ENCODE assay signal across 1 cellular context in the genomic region with DNA sequence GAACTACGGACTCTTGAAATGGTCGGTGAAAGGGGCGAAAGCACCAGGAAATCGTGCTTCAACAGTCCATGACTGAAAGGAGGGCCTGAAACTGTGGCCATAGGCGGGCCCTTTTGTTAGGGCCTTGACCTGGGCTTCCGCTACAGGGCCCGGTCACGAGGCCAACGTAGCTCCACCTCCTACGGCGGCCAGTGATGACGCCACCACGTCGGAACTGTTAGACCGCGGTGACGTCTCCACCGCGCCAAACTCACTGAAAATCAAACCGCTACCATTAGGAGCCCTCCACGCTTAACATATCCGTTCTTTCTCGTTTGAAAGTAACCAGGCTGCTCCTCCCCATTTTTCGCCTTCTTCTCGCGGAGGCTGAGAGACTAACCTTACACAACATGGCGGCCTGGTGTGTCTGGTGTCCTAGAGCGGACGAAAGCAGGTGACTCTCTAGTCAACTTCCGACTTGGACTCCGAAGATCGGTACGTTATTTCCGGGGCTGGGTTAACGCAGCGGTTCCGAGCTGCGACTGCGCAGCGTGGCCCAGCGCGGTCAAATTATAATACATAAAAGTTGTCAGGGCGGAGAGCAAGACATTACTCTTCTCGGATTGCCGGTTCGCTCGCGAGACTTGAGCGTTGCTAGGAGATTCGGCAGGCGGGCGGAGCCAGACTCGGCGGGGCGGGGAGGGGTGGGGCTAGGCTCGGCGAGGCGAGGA.
TF ChIP-seq lines count a peak whose summit lies in the region.

No MANE protein-coding gene starts in this region.

TF ChIP-seq in K562, 482 proteins besides CTCF, POLR2A, EP300 and RAD21 (continued from another document and continues in another):
- TF ChIP-seq, protein P1, sequence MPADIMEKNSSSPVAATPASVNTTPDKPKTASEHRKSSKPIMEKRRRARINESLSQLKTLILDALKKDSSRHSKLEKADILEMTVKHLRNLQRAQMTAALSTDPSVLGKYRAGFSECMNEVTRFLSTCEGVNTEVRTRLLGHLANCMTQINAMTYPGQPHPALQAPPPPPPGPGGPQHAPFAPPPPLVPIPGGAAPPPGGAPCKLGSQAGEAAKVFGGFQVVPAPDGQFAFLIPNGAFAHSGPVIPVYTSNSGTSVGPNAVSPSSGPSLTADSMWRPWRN (IDR thresholded peaks at IDR 0.05; ENCODE audit: low read depth), result no peak
- TF ChIP-seq, protein P2, sequence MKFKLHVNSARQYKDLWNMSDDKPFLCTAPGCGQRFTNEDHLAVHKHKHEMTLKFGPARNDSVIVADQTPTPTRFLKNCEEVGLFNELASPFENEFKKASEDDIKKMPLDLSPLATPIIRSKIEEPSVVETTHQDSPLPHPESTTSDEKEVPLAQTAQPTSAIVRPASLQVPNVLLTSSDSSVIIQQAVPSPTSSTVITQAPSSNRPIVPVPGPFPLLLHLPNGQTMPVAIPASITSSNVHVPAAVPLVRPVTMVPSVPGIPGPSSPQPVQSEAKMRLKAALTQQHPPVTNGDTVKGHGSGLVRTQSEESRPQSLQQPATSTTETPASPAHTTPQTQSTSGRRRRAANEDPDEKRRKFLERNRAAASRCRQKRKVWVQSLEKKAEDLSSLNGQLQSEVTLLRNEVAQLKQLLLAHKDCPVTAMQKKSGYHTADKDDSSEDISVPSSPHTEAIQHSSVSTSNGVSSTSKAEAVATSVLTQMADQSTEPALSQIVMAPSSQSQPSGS (CRISPR knock-in tag; IDR thresholded peaks at IDR 0.05), result no peak
- TF ChIP-seq TEAD2 (tag; IDR thresholded peaks at IDR 0.05), result no peak
- TF ChIP-seq TBL1XR1 (IDR thresholded peaks at IDR 0.05; ENCODE audit: low read length in 2 of 2), result peak; percentile 81 to 85; a peak in 3 of 4 replicates
- no peak for TF ChIP-seq PHB2 (IDR thresholded peaks at IDR 0.05; ENCODE audit: low read depth)
- no peak for TF ChIP-seq HNRNPK (IDR thresholded peaks at IDR 0.05; ENCODE audit: low read depth, low read length, poor library complexity, severe bottlenecking)
- peak; percentile 61; the same call in 1 of the 2 replicates for TF ChIP-seq KLF13 (tag; IDR thresholded peaks at IDR 0.05; ENCODE audit: borderline replicate concordance, low read depth)
- TF ChIP-seq, protein P3, sequence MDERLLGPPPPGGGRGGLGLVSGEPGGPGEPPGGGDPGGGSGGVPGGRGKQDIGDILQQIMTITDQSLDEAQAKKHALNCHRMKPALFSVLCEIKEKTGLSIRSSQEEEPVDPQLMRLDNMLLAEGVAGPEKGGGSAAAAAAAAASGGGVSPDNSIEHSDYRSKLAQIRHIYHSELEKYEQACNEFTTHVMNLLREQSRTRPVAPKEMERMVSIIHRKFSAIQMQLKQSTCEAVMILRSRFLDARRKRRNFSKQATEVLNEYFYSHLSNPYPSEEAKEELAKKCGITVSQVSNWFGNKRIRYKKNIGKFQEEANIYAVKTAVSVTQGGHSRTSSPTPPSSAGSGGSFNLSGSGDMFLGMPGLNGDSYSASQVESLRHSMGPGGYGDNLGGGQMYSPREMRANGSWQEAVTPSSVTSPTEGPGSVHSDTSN (CRISPR knock-in tag; IDR thresholded peaks at IDR 0.05; ENCODE audit: low read depth), result no peak
- TF ChIP-seq, protein P3 (tag; conservative IDR thresholded peaks at IDR 0.05; ENCODE audit: low read depth), result peak; percentile 54; the same call in 1 of the 2 replicates
- no peak for TF ChIP-seq TAF15 (IDR thresholded peaks at IDR 0.05; ENCODE audit: low read depth, low read length)
- no peak for TF ChIP-seq ZNF77 (CRISPR knock-in tag; IDR thresholded peaks at IDR 0.05)
- no peak for TF ChIP-seq RFX7 (CRISPR knock-in tag; IDR thresholded peaks at IDR 0.05)
- peak; percentile 93 for TF ChIP-seq KHSRP (IDR thresholded peaks at IDR 0.05)
- TF ChIP-seq ZNF3 (CRISPR knock-in tag; IDR thresholded peaks at IDR 0.05), result no peak
- no peak for TF ChIP-seq TGIF2 (CRISPR knock-in tag; IDR thresholded peaks at IDR 0.05)
- no peak for TF ChIP-seq MECOM (CRISPR knock-in tag; IDR thresholded peaks at IDR 0.05)
- TF ChIP-seq, protein P4, sequence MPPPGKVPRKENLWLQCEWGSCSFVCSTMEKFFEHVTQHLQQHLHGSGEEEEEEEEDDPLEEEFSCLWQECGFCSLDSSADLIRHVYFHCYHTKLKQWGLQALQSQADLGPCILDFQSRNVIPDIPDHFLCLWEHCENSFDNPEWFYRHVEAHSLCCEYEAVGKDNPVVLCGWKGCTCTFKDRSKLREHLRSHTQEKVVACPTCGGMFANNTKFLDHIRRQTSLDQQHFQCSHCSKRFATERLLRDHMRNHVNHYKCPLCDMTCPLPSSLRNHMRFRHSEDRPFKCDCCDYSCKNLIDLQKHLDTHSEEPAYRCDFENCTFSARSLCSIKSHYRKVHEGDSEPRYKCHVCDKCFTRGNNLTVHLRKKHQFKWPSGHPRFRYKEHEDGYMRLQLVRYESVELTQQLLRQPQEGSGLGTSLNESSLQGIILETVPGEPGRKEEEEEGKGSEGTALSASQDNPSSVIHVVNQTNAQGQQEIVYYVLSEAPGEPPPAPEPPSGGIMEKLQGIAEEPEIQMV (tag; conservative IDR thresholded peaks at IDR 0.05; ENCODE audit: low read depth), result no peak; the same call in 1 of the 2 replicates
- no peak for TF ChIP-seq CHD1 (IDR thresholded peaks at IDR 0.05; ENCODE audit: low read length)
- no peak for TF ChIP-seq ZFP1 (CRISPR knock-in tag; IDR thresholded peaks at IDR 0.05)
- TF ChIP-seq, protein P5, sequence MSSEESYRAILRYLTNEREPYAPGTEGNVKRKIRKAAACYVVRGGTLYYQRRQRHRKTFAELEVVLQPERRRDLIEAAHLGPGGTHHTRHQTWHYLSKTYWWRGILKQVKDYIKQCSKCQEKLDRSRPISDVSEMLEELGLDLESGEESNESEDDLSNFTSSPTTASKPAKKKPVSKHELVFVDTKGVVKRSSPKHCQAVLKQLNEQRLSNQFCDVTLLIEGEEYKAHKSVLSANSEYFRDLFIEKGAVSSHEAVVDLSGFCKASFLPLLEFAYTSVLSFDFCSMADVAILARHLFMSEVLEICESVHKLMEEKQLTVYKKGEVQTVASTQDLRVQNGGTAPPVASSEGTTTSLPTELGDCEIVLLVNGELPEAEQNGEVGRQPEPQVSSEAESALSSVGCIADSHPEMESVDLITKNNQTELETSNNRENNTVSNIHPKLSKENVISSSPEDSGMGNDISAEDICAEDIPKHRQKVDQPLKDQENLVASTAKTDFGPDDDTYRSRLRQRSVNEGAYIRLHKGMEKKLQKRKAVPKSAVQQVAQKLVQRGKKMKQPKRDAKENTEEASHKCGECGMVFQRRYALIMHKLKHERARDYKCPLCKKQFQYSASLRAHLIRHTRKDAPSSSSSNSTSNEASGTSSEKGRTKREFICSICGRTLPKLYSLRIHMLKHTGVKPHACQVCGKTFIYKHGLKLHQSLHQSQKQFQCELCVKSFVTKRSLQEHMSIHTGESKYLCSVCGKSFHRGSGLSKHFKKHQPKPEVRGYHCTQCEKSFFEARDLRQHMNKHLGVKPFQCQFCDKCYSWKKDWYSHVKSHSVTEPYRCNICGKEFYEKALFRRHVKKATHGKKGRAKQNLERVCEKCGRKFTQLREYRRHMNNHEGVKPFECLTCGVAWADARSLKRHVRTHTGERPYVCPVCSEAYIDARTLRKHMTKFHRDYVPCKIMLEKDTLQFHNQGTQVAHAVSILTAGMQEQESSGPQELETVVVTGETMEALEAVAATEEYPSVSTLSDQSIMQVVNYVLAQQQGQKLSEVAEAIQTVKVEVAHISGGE (CRISPR knock-in tag; IDR thresholded peaks at IDR 0.05), result peak; percentile 89 to 97 (median 95); a peak in 5 of 6 replicates
- TF ChIP-seq LEF1 (IDR thresholded peaks at IDR 0.05), result no peak
- TF ChIP-seq SREBF1 (IDR thresholded peaks at IDR 0.05; ENCODE audit: borderline replicate concordance, low read depth, low read length), result peak; percentile 57; the same call in 1 of the 2 replicates
- TF ChIP-seq SNRNP70 (optimal IDR thresholded peaks at IDR 0.05; ENCODE audit: low read depth, low read length), result peak; percentile 34
- TF ChIP-seq NRF1 (conservative IDR thresholded peaks at IDR 0.05 in 1 of 2, IDR thresholded peaks at IDR 0.05 in 1 of 2), result peak; percentile 99
- peak in 1 of 2 experiments; percentile 95; a peak in 2 of 4 replicates for TF ChIP-seq KDM4B (IDR thresholded peaks at IDR 0.05; ENCODE audit: borderline replicate concordance in 2 of 2, low read depth in 1 of 2)
- TF ChIP-seq, protein P6, sequence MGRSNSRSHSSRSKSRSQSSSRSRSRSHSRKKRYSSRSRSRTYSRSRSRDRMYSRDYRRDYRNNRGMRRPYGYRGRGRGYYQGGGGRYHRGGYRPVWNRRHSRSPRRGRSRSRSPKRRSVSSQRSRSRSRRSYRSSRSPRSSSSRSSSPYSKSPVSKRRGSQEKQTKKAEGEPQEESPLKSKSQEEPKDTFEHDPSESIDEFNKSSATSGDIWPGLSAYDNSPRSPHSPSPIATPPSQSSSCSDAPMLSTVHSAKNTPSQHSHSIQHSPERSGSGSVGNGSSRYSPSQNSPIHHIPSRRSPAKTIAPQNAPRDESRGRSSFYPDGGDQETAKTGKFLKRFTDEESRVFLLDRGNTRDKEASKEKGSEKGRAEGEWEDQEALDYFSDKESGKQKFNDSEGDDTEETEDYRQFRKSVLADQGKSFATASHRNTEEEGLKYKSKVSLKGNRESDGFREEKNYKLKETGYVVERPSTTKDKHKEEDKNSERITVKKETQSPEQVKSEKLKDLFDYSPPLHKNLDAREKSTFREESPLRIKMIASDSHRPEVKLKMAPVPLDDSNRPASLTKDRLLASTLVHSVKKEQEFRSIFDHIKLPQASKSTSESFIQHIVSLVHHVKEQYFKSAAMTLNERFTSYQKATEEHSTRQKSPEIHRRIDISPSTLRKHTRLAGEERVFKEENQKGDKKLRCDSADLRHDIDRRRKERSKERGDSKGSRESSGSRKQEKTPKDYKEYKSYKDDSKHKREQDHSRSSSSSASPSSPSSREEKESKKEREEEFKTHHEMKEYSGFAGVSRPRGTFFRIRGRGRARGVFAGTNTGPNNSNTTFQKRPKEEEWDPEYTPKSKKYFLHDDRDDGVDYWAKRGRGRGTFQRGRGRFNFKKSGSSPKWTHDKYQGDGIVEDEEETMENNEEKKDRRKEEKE (IDR thresholded peaks at IDR 0.05; ENCODE audit: borderline replicate concordance in 1 of 2, control insufficient read depth in 1 of 2, low read depth in 2 of 2, low read length in 1 of 2), result peak in 1 of 2 experiments; percentile 92; a peak in 1 of 4 replicates
- TF ChIP-seq, protein P7, sequence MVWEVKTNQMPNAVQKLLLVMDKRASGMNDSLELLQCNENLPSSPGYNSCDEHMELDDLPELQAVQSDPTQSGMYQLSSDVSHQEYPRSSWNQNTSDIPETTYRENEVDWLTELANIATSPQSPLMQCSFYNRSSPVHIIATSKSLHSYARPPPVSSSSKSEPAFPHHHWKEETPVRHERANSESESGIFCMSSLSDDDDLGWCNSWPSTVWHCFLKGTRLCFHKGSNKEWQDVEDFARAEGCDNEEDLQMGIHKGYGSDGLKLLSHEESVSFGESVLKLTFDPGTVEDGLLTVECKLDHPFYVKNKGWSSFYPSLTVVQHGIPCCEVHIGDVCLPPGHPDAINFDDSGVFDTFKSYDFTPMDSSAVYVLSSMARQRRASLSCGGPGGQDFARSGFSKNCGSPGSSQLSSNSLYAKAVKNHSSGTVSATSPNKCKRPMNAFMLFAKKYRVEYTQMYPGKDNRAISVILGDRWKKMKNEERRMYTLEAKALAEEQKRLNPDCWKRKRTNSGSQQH (CRISPR knock-in tag; IDR thresholded peaks at IDR 0.05), result 0 out of 2 replicates have a peak, but pooled peaks have one; percentile 3
- TF ChIP-seq, protein P8, sequence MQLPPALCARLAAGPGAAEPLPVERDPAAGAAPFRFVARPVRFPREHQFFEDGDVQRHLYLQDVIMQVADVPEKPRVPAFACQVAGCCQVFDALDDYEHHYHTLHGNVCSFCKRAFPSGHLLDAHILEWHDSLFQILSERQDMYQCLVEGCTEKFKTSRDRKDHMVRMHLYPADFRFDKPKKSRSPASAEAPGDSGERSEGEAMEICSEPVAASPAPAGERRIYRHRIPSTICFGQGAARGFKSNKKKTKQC (CRISPR knock-in tag; IDR thresholded peaks at IDR 0.05), result peak; percentile 84
- peak; percentile 90 for TF ChIP-seq PML (IDR thresholded peaks at IDR 0.05; ENCODE audit: low read length)
- TF ChIP-seq ESRRB (CRISPR knock-in tag; IDR thresholded peaks at IDR 0.05; ENCODE audit: borderline replicate concordance), result 0 out of 2 replicates have a peak, but pooled peaks have one; percentile 37
- peak; percentile 97 for TF ChIP-seq ELF1 (tag; IDR thresholded peaks at IDR 0.05)
- TF ChIP-seq HDAC2 (IDR thresholded peaks at IDR 0.05), result peak; percentile 26; the same call in 1 of the 2 replicates
- peak; percentile 88 for TF ChIP-seq RBFOX2 (IDR thresholded peaks at IDR 0.05; ENCODE audit: low read depth, low read length)
- TF ChIP-seq, protein P9, sequence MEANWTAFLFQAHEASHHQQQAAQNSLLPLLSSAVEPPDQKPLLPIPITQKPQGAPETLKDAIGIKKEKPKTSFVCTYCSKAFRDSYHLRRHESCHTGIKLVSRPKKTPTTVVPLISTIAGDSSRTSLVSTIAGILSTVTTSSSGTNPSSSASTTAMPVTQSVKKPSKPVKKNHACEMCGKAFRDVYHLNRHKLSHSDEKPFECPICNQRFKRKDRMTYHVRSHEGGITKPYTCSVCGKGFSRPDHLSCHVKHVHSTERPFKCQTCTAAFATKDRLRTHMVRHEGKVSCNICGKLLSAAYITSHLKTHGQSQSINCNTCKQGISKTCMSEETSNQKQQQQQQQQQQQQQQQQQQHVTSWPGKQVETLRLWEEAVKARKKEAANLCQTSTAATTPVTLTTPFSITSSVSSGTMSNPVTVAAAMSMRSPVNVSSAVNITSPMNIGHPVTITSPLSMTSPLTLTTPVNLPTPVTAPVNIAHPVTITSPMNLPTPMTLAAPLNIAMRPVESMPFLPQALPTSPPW (CRISPR knock-in tag; IDR thresholded peaks at IDR 0.05), result peak; percentile 8; the same call in 1 of the 2 replicates
- TF ChIP-seq GABPB2 (CRISPR knock-in tag; conservative IDR thresholded peaks at IDR 0.05), result no peak
- no peak for TF ChIP-seq PCBP1 (IDR thresholded peaks at IDR 0.05; ENCODE audit: low read depth, low read length, poor library complexity, severe bottlenecking)
- TF ChIP-seq MEF2D (tag; conservative IDR thresholded peaks at IDR 0.05; ENCODE audit: low read depth), result peak; percentile 87
- no peak; the same call in 1 of the 2 replicates for TF ChIP-seq ZKSCAN1 (IDR thresholded peaks at IDR 0.05; ENCODE audit: low read depth, low read length)
- TF ChIP-seq, protein P10, sequence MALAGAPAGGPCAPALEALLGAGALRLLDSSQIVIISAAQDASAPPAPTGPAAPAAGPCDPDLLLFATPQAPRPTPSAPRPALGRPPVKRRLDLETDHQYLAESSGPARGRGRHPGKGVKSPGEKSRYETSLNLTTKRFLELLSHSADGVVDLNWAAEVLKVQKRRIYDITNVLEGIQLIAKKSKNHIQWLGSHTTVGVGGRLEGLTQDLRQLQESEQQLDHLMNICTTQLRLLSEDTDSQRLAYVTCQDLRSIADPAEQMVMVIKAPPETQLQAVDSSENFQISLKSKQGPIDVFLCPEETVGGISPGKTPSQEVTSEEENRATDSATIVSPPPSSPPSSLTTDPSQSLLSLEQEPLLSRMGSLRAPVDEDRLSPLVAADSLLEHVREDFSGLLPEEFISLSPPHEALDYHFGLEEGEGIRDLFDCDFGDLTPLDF (CRISPR knock-in tag; IDR thresholded peaks at IDR 0.05), result peak; percentile 49
- TF ChIP-seq EWSR1 (IDR thresholded peaks at IDR 0.05; ENCODE audit: borderline replicate concordance, low read depth, partially characterized antibody), result no peak
- no peak for TF ChIP-seq TFAM (CRISPR knock-in tag; conservative IDR thresholded peaks at IDR 0.05)
- no peak for TF ChIP-seq DACH1 (IDR thresholded peaks at IDR 0.05; ENCODE audit: partially characterized antibody)
